Comparison of ENCODE assay signal across 19 cellular contexts in the genomic region with DNA sequence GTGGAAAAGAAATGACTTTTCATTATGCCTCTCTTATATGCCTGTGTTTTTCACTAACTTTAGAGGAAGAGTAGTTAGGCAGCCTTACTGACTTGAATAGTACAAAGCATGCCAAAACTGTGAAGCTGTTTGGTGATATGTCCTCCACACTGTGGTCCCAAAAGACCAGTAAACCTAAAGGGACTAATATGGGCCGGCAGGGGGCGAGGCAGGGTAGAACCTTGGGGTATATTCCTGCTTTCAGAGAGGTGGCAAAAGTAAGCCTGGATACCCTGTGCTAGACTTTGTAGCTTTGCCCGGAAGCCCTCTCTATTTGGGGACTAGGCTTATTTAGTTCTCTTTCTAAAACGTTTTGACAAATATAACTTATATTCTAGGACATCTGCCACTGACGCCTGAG. TPM values are rescaled to one million over a fixed set of nuclear protein-coding genes. Genes with fewer than 3 reads are reported as not detected.
DNase-seq lines count a peak whose midpoint lies in the region; ATAC-seq and TF ChIP-seq lines count a peak whose summit lies in the region.
"Had no signal": no experiment of that assay in that cellular context is flagged by ENCODE, and none has a peak within 500 bp of the region (broad histone marks: within the 10 kb centered on the region; RNA-seq: fewer than 3 reads in every experiment).

No MANE protein-coding gene starts in this region.

- H3K27ac Mint-ChIP-seq in natural killer cell: peak overlapping the region; percentile 63 to 66
- H3K27ac Mint-ChIP-seq in osteocyte (ENCODE audit: unreplicated experiment): no peak overlapping the region
- H3K27ac Mint-ChIP-seq: HFFc6 had no signal

- H3K4me3 ChIP-seq in H7 (ENCODE audit: insufficient read depth, low read depth, low read length): no peak overlapping the region
- H3K4me3 ChIP-seq in epithelial cell of proximal tubule (ENCODE audit: low read depth, low read length): no peak overlapping the region
- H3K4me3 ChIP-seq: prostate gland, spleen, upper lobe of left lung had no signal

- intact Hi-C loops in natural killer cell (cut with micrococcal nuclease): no loop called here

- H3K27me3 ChIP-seq in H7 (ENCODE audit: control insufficient read depth, insufficient read depth, low read length): no peaks in the 10 kb centered on the region
- H3K27me3 ChIP-seq: spleen, upper lobe of left lung had no signal

- no peaks in the 10 kb centered on the region for H3K36me3 ChIP-seq in H7 (replicated peaks; ENCODE audit: control insufficient read depth, insufficient read depth, low read length)
- H3K36me3 ChIP-seq: prostate gland, upper lobe of left lung had no signal

- no peak for ATAC-seq in natural killer cell
- ATAC-seq: esophagus mucosa had no signal

- H3K36me3 Mint-ChIP-seq in natural killer cell (no peaks in the 10 kb centered on the region), osteocyte (ENCODE audit: unreplicated experiment) (no peaks in the 10 kb centered on the region)

- TF ChIP-seq CTCF in epithelial cell of proximal tubule (conservative IDR thresholded peaks at IDR 0.05; ENCODE audit: low read depth, low read length) (peak; percentile 24), natural killer cell (IDR thresholded peaks at IDR 0.05) (no peak), osteocyte (IDR thresholded peaks at IDR 0.05) (no peak)

- DNase-seq in H7 (peak; percentile 49), NCI-H82 treated with DMSO at 0.1 percent for 48 hours (lab: John Stamatoyannopoulos, UW; ENCODE audit: unreplicated experiment) (peak; percentile 16), epithelial cell of proximal tubule (ENCODE audit: low read depth) (no peak), natural killer cell (no peak), activated gamma-delta T cell (lab: John Stamatoyannopoulos, UW) (no peak), osteocyte (ENCODE audit: extremely low spot score, unreplicated experiment) (no peak)
- DNase-seq in stimulated activated CD4-positive, alpha-beta T cell treated with anti-CD3 and anti-CD28 coated beads, Interleukin-4, amount 100 ng/mL, for 24 hours: no peak
- DNase-seq in stimulated activated naive CD4-positive, alpha-beta T cell (lab: John Stamatoyannopoulos, UW): no peak
- DNase-seq: cortex of kidney; HFFc6; hippocampal formation; NCI-H774; RPMI8226; spleen; stimulated activated naive CD8-positive, alpha-beta T cell treated with anti-CD3 and anti-CD28 coated beads, Interleukin-15, Interleukin-2, amounts not matched to agents 100 U/mL and 50 U/mL, for 24 hours; upper lobe of left lung had no signal

- H3K4me1 Mint-ChIP-seq in natural killer cell (peaks cover 14 to 25% of the 10 kb centered on the region in 2 donors), osteocyte (ENCODE audit: unreplicated experiment) (no peaks in the 10 kb centered on the region)

- H3K27me3 Mint-ChIP-seq in natural killer cell (ENCODE audit: low read depth in 2 of 2): no peaks in the 10 kb centered on the region
- H3K27me3 Mint-ChIP-seq in osteocyte (ENCODE audit: unreplicated experiment): no peaks in the 10 kb centered on the region

- H3K4me3 Mint-ChIP-seq in natural killer cell: no peak overlapping the region
- no peak overlapping the region for H3K4me3 Mint-ChIP-seq in osteocyte (ENCODE audit: unreplicated experiment)
- H3K4me3 Mint-ChIP-seq: HFFc6 had no signal

- H3K9me3 Mint-ChIP-seq in natural killer cell (no peaks in the 10 kb centered on the region), osteocyte (ENCODE audit: unreplicated experiment) (no peaks in the 10 kb centered on the region)
- H3K9me3 Mint-ChIP-seq: HFFc6 had no signal

RNA-seq across cellular contexts. Expression of gene VWA3A, which starts 36.5 kb away (rescaled TPM):
- total RNA-seq in H7 (2014; rRNA removed; shearing (Covaris generic)): 0.24 TPM in 1 of 2 replicates, not detected in the other
- total RNA-seq in epithelial cell of proximal tubule (under 0.01 TPM in 1 of 2 replicates, not detected in the other), natural killer cell (under 1 TPM; 0.28 to 0.39 (median 0.35) TPM), osteocyte (0.27 TPM in 1 of 2 replicates, not detected in the other)
- total RNA-seq: esophagus mucosa had no signal

RNA-seq across cellular contexts. Expression of gene MOSMO, which starts 48.0 kb away (rescaled TPM):
- 7.2 and 11.8 TPM in 2 replicates for total RNA-seq in H7 (2014; rRNA removed; shearing (Covaris generic))
- total RNA-seq in epithelial cell of proximal tubule (2.4 and 8.0 TPM in 2 replicates), natural killer cell (10 to 100 TPM in 1 of 3 donors, 1 to 10 TPM in 2; 8.6 to 10.3 (median 9.3) TPM), osteocyte (12.4 and 16.8 TPM in 2 replicates)

RNA-seq across cellular contexts. Expression of gene PDZD9, which starts 55.0 kb away (rescaled TPM):
- total RNA-seq in H7 (2014; rRNA removed; shearing (Covaris generic)): not detected in 2 replicates
- total RNA-seq in epithelial cell of proximal tubule: not detected in 2 replicates
- not detected for total RNA-seq in natural killer cell
- total RNA-seq in osteocyte: not detected in 2 replicates
- total RNA-seq: esophagus mucosa, HFFc6, liver, spleen, upper lobe of left lung had no signal

Comparison
In these comparisons a context has a peak if more than half of its experiments do, and no peak if none do; other contexts are left out.
1. DNase-seq: peak in H7 (single experiment) and NCI-H82 treated with DMSO at 0.1 percent for 48 hours (single experiment); none in epithelial cell of proximal tubule (single experiment), natural killer cell (single experiment), stimulated activated CD4-positive, alpha-beta T cell treated with anti-CD3 and anti-CD28 coated beads, Interleukin-4, amount 100 ng/mL, for 24 hours (single experiment), stimulated activated naive CD4-positive, alpha-beta T cell (0 of 6), activated gamma-delta T cell (single experiment) and osteocyte (single experiment).